Comparison of ENCODE assay signal across 21 cellular contexts in the genomic region with DNA sequence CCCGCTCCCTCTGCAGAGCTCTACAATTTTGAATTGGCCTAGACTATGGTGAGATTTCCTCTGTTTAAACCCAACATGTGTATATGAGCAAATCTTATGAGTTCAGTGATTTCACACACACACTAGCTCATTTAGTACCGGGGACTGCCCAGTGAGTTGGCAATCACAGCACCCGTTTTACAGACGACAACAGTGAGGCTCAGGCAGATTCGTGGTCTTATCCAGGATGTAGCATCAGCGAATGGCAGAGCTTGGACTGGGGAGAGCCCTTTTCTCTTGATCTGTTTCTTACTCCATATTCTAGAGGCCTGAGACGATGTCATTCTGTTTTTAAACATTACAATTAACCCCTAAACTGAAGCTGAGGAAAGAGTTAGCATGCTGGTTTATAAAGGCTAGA.
DNase-seq lines count a peak whose midpoint lies in the region; ATAC-seq, FAIRE-seq and TF ChIP-seq lines count a peak whose summit lies in the region.
"Had no signal": no experiment of that assay in that cellular context is flagged by ENCODE, and none has a peak within 500 bp of the region (broad histone marks: within the 10 kb centered on the region; RNA-seq: fewer than 3 reads in every experiment).

No MANE protein-coding gene starts in this region.

- H3K36me3 Mint-ChIP-seq in CD4-positive, alpha-beta T cell (ENCODE audit: low read depth) = no peaks in the 10 kb centered on the region
- H3K36me3 Mint-ChIP-seq in activated naive CD8-positive, alpha-beta T cell treated with anti-CD3 and anti-CD28 coated beads for 36 hours = peaks cover 15% of the 10 kb centered on the region

- H3K27me3 ChIP-seq in BLaER1 (no peaks in the 10 kb centered on the region), SU-DHL-6 (ENCODE audit: low read length) (no peaks in the 10 kb centered on the region)
- H3K27me3 ChIP-seq in CD4-positive, alpha-beta T cell (ENCODE audit: control insufficient read depth, insufficient read depth, low read length) = no peaks in the 10 kb centered on the region
- H3K27me3 ChIP-seq: ascending aorta, neutrophil had no signal

- H4K20me1 ChIP-seq in BLaER1 (no peaks in the 10 kb centered on the region), SU-DHL-6 (ENCODE audit: low read depth, low read length) (no peaks in the 10 kb centered on the region)

- H3K27ac Mint-ChIP-seq in CD4-positive, alpha-beta T cell = peak overlapping the region; percentile 78
- H3K27ac Mint-ChIP-seq in activated naive CD8-positive, alpha-beta T cell treated with anti-CD3 and anti-CD28 coated beads for 36 hours = peak overlapping the region; percentile 88

- no peak for TF ChIP-seq POLR2A in H54 (IDR thresholded peaks at IDR 0.05; ENCODE audit: low read depth, low read length)

- no peaks in the 10 kb centered on the region for H3K9me2 ChIP-seq in SU-DHL-6 (replicated peaks; ENCODE audit: insufficient read depth, low read length)

- H3K79me2 ChIP-seq in SU-DHL-6 (ENCODE audit: insufficient read depth, low read length) = no peaks in the 10 kb centered on the region

- no peak for ATAC-seq in CD4-positive, alpha-beta T cell (ENCODE audit: poor library complexity)
- no peak for ATAC-seq in GM19324 (IDR thresholded peaks at IDR 0.05; ENCODE audit: low FRiP score, unreplicated experiment)

- POLR2A ChIA-PET in CD4-positive, alpha-beta T cell (lab: Charles Lee) = interaction anchor here (1.1 kb wide), 1 partner anchor 9 kb away, joined by 3 read pairs; no protein-coding TSS in a partner anchor

- DNase-seq in CD4-positive, alpha-beta T cell = no peak
- no peak for DNase-seq in activated naive CD8-positive, alpha-beta T cell treated with anti-CD3 and anti-CD28 coated beads for 36 hours
- DNase-seq in effector CD4-positive, alpha-beta T cell = no peak
- DNase-seq in H54 (ENCODE audit: insufficient read length, low spot score) (no peak), DMS 273 treated with DMSO at 0.1 percent for 48 hours (lab: John Stamatoyannopoulos, UW) (no peak)
- DNase-seq: activated CD8-positive, alpha-beta memory T cell treated with anti-CD3 and anti-CD28 coated beads for 24 hours; activated effector memory CD4-positive, alpha-beta T cell treated with Interleukin-2 at 50 U/mL for 16 hours; GOT3; lower lobe of right lung; NCI-H146; OCI-M1; SHP77; stimulated activated CD4-positive, alpha-beta T cell treated with anti-CD3 and anti-CD28 coated beads, Interleukin-4, amount 100 ng/mL, for 24 hours had no signal

- intact Hi-C loops in CD4-positive, alpha-beta T cell (cut with DNase I, micrococcal nuclease) = no loop called here

- FAIRE-seq in H54 (lab: Jason Lieb, UNC) = no peak
- FAIRE-seq: frontal cortex, keratinocyte had no signal

- H2AFZ ChIP-seq in SU-DHL-6 (ENCODE audit: low read depth, low read length, severe bottlenecking) = no peak overlapping the region

- no peak for TF ChIP-seq CTCF in CD4-positive, alpha-beta T cell (IDR thresholded peaks at IDR 0.05)
- TF ChIP-seq CTCF in SU-DHL-6 (IDR thresholded peaks at IDR 0.05; ENCODE audit: insufficient read depth, low read length, poor library complexity, severe bottlenecking) = no peak

- peaks cover 8% of the 10 kb centered on the region for H3F3A ChIP-seq in SU-DHL-6 (ENCODE audit: insufficient read depth)

- no peaks in the 10 kb centered on the region for H3K36me3 ChIP-seq in BLaER1
- H3K36me3 ChIP-seq in SU-DHL-6 (ENCODE audit: low read length) = no peaks in the 10 kb centered on the region
- H3K36me3 ChIP-seq: ascending aorta, lower lobe of right lung, neutrophil had no signal

- H3K27me3 Mint-ChIP-seq in CD4-positive, alpha-beta T cell = no peaks in the 10 kb centered on the region
- no peaks in the 10 kb centered on the region for H3K27me3 Mint-ChIP-seq in activated naive CD8-positive, alpha-beta T cell treated with anti-CD3 and anti-CD28 coated beads for 36 hours

- H3K9me3 ChIP-seq in BLaER1 (peaks cover 6% of the 10 kb centered on the region), SU-DHL-6 (ENCODE audit: insufficient read depth, low read length) (no peaks in the 10 kb centered on the region)
- H3K9me3 ChIP-seq in CD4-positive, alpha-beta T cell (ENCODE audit: control insufficient read depth, low read length) = no peaks in the 10 kb centered on the region
- H3K9me3 ChIP-seq: lower lobe of right lung, neutrophil had no signal

- H3K4me2 ChIP-seq in BLaER1 = peak overlapping the region; percentile 76
- H3K4me2 ChIP-seq in SU-DHL-6 (ENCODE audit: low read depth, low read length, poor library complexity, severe bottlenecking) = peak overlapping the region; percentile 59
- H3K4me2 ChIP-seq: smooth muscle cell had no signal

- peaks cover 51% of the 10 kb centered on the region for H3K4me1 ChIP-seq in BLaER1
- H3K4me1 ChIP-seq: ascending aorta had no signal

- CTCF ChIA-PET in CD4-positive, alpha-beta T cell (lab: Charles Lee) = no interaction called here

- H3K4me3 Mint-ChIP-seq in CD4-positive, alpha-beta T cell = no peak overlapping the region
- H3K4me3 Mint-ChIP-seq in activated naive CD8-positive, alpha-beta T cell treated with anti-CD3 and anti-CD28 coated beads for 36 hours = peak overlapping the region; percentile 48

- H3K4me3 ChIP-seq in BLaER1 = no peak overlapping the region
- H3K4me3 ChIP-seq in SU-DHL-6 (ENCODE audit: insufficient read depth, low read length, poor library complexity, severe bottlenecking) = no peak overlapping the region
- H3K4me3 ChIP-seq: ascending aorta, lower lobe of right lung, smooth muscle cell had no signal

- H3K4me1 Mint-ChIP-seq in CD4-positive, alpha-beta T cell (ENCODE audit: low read depth) = peaks cover 23% of the 10 kb centered on the region
- peaks cover 27% of the 10 kb centered on the region for H3K4me1 Mint-ChIP-seq in activated naive CD8-positive, alpha-beta T cell treated with anti-CD3 and anti-CD28 coated beads for 36 hours

- H3K9ac ChIP-seq in BLaER1 = no peak overlapping the region
- H3K9ac ChIP-seq in SU-DHL-6 (ENCODE audit: low read length) = peak overlapping the region; percentile 26; the same call in 1 of the 2 replicates

- no peaks in the 10 kb centered on the region for H3K9me3 Mint-ChIP-seq in CD4-positive, alpha-beta T cell
- peaks cover 12% of the 10 kb centered on the region for H3K9me3 Mint-ChIP-seq in activated naive CD8-positive, alpha-beta T cell treated with anti-CD3 and anti-CD28 coated beads for 36 hours

- H3K27ac ChIP-seq in BLaER1 (peak overlapping the region; percentile 81), SU-DHL-6 (ENCODE audit: low read depth, low read length) (peak overlapping the region; percentile 72)
- no peak overlapping the region for H3K27ac ChIP-seq in CD4-positive, alpha-beta T cell (ENCODE audit: low read depth, low read length)
- H3K27ac ChIP-seq: ascending aorta, lower lobe of right lung, neutrophil had no signal
